In the genomic region with DNA sequence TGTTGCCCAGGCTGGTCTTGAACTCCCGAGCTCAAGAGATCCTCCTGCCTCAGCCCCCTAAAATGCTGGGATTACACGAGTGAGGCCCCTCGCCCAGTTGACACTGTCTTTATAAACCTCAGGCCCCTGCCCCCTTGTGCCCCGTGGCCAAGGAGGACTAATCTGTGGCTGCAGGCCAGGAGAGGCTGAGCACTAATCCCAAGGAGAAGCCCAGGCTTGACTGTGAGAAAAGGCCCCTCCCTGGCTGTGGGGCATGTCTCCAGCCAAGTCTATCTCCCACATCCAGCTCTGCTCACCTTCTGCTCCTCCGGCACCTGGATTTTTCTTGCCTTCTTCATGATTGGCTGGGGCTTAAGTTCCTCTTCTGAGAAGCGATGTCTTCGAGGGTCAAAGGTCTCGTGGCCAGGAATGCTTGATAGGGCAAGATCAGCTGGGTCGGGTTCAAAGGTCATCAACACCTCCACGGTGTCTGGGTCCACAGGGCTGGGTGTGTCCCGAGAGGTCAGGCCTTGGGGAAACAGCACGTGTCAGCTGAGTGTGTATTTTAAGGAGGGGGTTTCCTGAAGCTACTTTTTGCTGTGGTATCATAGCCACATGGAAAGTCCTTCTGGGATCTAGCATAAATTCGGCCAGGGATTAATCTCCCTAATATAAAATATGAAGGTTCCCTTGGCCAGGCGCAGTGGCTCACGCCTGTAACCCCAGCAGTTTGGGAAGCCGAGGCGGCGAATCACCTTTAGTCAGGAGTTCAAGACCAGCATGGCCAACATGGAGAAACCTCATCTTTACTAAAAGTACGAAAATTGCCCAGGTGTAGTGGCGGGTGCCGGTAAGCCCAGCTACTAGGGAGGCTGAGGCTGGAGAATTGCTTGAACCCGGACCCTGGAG, we compare ENCODE assay signal across 1 cellular context.
TF ChIP-seq lines count a peak whose summit lies in the region.

No MANE protein-coding gene starts in this region.

TF ChIP-seq in K562, 482 proteins besides CTCF, POLR2A, EP300 and RAD21 (continued from another document and continues in another):
- TF ChIP-seq, protein P1, sequence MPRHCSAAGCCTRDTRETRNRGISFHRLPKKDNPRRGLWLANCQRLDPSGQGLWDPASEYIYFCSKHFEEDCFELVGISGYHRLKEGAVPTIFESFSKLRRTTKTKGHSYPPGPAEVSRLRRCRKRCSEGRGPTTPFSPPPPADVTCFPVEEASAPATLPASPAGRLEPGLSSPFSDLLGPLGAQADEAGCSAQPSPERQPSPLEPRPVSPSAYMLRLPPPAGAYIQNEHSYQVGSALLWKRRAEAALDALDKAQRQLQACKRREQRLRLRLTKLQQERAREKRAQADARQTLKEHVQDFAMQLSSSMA (CRISPR knock-in tag; IDR thresholded peaks at IDR 0.05): no peak
- no peak for TF ChIP-seq ZNF561 (CRISPR knock-in tag; conservative IDR thresholded peaks at IDR 0.05)
- TF ChIP-seq RBM34 (IDR thresholded peaks at IDR 0.05; ENCODE audit: borderline replicate concordance, insufficient read depth, low read length): no peak
- no peak for TF ChIP-seq ZNF274 (IDR thresholded peaks at IDR 0.05; ENCODE audit: borderline replicate concordance, low read depth, low read length)
- TF ChIP-seq, protein P2, sequence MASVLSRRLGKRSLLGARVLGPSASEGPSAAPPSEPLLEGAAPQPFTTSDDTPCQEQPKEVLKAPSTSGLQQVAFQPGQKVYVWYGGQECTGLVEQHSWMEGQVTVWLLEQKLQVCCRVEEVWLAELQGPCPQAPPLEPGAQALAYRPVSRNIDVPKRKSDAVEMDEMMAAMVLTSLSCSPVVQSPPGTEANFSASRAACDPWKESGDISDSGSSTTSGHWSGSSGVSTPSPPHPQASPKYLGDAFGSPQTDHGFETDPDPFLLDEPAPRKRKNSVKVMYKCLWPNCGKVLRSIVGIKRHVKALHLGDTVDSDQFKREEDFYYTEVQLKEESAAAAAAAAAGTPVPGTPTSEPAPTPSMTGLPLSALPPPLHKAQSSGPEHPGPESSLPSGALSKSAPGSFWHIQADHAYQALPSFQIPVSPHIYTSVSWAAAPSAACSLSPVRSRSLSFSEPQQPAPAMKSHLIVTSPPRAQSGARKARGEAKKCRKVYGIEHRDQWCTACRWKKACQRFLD (CRISPR knock-in tag; IDR thresholded peaks at IDR 0.05): no peak; the same call in none of the 2 replicates
- TF ChIP-seq TCFL5 (CRISPR knock-in tag; conservative IDR thresholded peaks at IDR 0.05): no peak
- no peak for TF ChIP-seq ZNF764 (CRISPR knock-in tag; IDR thresholded peaks at IDR 0.05; ENCODE audit: low read depth)
- TF ChIP-seq ZNF785 (CRISPR knock-in tag; IDR thresholded peaks at IDR 0.05): no peak
- TF ChIP-seq, protein P3, sequence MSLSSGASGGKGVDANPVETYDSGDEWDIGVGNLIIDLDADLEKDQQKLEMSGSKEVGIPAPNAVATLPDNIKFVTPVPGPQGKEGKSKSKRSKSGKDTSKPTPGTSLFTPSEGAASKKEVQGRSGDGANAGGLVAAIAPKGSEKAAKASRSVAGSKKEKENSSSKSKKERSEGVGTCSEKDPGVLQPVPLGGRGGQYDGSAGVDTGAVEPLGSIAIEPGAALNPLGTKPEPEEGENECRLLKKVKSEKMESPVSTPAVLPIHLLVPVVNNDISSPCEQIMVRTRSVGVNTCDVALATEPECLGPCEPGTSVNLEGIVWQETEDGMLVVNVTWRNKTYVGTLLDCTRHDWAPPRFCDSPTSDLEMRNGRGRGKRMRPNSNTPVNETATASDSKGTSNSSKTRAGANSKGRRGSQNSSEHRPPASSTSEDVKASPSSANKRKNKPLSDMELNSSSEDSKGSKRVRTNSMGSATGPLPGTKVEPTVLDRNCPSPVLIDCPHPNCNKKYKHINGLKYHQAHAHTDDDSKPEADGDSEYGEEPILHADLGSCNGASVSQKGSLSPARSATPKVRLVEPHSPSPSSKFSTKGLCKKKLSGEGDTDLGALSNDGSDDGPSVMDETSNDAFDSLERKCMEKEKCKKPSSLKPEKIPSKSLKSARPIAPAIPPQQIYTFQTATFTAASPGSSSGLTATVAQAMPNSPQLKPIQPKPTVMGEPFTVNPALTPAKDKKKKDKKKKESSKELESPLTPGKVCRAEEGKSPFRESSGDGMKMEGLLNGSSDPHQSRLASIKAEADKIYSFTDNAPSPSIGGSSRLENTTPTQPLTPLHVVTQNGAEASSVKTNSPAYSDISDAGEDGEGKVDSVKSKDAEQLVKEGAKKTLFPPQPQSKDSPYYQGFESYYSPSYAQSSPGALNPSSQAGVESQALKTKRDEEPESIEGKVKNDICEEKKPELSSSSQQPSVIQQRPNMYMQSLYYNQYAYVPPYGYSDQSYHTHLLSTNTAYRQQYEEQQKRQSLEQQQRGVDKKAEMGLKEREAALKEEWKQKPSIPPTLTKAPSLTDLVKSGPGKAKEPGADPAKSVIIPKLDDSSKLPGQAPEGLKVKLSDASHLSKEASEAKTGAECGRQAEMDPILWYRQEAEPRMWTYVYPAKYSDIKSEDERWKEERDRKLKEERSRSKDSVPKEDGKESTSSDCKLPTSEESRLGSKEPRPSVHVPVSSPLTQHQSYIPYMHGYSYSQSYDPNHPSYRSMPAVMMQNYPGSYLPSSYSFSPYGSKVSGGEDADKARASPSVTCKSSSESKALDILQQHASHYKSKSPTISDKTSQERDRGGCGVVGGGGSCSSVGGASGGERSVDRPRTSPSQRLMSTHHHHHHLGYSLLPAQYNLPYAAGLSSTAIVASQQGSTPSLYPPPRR (CRISPR knock-in tag; IDR thresholded peaks at IDR 0.05; ENCODE audit: borderline replicate concordance): no peak
- TF ChIP-seq PTTG1 (tag; IDR thresholded peaks at IDR 0.05; ENCODE audit: low read depth): no peak
- TF ChIP-seq ARNT (IDR thresholded peaks at IDR 0.05): no peak; a peak in 2 of 4 replicates
- no peak for TF ChIP-seq ZZZ3 (IDR thresholded peaks at IDR 0.05)
- TF ChIP-seq KLF1 (tag; IDR thresholded peaks at IDR 0.05): no peak
- TF ChIP-seq TAF7 (tag; IDR thresholded peaks at IDR 0.05): 0 out of 2 replicates have a peak, but pooled peaks have one; percentile 20
- 0 out of 2 replicates have a peak, but pooled peaks have one; percentile 31 for TF ChIP-seq STAT5A (IDR thresholded peaks at IDR 0.05; ENCODE audit: borderline replicate concordance, low read length)
- TF ChIP-seq HDAC2 (IDR thresholded peaks at IDR 0.05): no peak
- peak; percentile 71 for TF ChIP-seq SMAD4 (CRISPR knock-in tag; conservative IDR thresholded peaks at IDR 0.05)
- no peak for TF ChIP-seq ZFPM2 (CRISPR knock-in tag; IDR thresholded peaks at IDR 0.05)
- TF ChIP-seq NCOR1 (IDR thresholded peaks at IDR 0.05): peak; percentile 69
- TF ChIP-seq, protein P4, sequence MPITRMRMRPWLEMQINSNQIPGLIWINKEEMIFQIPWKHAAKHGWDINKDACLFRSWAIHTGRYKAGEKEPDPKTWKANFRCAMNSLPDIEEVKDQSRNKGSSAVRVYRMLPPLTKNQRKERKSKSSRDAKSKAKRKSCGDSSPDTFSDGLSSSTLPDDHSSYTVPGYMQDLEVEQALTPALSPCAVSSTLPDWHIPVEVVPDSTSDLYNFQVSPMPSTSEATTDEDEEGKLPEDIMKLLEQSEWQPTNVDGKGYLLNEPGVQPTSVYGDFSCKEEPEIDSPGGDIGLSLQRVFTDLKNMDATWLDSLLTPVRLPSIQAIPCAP (CRISPR knock-in tag; IDR thresholded peaks at IDR 0.05; ENCODE audit: borderline replicate concordance): no peak
- peak; percentile 71 for TF ChIP-seq BHLHE40 (IDR thresholded peaks at IDR 0.05; ENCODE audit: low read length)
- TF ChIP-seq NBN (IDR thresholded peaks at IDR 0.05; ENCODE audit: low read depth): 0 out of 2 replicates have a peak, but pooled peaks have one; percentile 1
- TF ChIP-seq, protein P5, sequence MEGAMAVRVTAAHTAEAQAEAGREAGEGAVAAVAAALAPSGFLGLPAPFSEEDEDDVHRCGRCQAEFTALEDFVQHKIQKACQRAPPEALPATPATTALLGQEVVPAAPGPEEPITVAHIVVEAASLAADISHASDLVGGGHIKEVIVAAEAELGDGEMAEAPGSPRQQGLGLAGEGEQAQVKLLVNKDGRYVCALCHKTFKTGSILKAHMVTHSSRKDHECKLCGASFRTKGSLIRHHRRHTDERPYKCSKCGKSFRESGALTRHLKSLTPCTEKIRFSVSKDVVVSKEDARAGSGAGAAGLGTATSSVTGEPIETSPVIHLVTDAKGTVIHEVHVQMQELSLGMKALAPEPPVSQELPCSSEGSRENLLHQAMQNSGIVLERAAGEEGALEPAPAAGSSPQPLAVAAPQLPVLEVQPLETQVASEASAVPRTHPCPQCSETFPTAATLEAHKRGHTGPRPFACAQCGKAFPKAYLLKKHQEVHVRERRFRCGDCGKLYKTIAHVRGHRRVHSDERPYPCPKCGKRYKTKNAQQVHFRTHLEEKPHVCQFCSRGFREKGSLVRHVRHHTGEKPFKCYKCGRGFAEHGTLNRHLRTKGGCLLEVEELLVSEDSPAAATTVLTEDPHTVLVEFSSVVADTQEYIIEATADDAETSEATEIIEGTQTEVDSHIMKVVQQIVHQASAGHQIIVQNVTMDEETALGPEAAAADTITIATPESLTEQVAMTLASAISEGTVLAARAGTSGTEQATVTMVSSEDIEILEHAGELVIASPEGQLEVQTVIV (CRISPR knock-in tag; IDR thresholded peaks at IDR 0.05; ENCODE audit: borderline replicate concordance): no peak
- TF ChIP-seq, protein P6, sequence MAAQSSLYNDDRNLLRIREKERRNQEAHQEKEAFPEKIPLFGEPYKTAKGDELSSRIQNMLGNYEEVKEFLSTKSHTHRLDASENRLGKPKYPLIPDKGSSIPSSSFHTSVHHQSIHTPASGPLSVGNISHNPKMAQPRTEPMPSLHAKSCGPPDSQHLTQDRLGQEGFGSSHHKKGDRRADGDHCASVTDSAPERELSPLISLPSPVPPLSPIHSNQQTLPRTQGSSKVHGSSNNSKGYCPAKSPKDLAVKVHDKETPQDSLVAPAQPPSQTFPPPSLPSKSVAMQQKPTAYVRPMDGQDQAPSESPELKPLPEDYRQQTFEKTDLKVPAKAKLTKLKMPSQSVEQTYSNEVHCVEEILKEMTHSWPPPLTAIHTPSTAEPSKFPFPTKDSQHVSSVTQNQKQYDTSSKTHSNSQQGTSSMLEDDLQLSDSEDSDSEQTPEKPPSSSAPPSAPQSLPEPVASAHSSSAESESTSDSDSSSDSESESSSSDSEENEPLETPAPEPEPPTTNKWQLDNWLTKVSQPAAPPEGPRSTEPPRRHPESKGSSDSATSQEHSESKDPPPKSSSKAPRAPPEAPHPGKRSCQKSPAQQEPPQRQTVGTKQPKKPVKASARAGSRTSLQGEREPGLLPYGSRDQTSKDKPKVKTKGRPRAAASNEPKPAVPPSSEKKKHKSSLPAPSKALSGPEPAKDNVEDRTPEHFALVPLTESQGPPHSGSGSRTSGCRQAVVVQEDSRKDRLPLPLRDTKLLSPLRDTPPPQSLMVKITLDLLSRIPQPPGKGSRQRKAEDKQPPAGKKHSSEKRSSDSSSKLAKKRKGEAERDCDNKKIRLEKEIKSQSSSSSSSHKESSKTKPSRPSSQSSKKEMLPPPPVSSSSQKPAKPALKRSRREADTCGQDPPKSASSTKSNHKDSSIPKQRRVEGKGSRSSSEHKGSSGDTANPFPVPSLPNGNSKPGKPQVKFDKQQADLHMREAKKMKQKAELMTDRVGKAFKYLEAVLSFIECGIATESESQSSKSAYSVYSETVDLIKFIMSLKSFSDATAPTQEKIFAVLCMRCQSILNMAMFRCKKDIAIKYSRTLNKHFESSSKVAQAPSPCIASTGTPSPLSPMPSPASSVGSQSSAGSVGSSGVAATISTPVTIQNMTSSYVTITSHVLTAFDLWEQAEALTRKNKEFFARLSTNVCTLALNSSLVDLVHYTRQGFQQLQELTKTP (IDR thresholded peaks at IDR 0.05; ENCODE audit: low read depth in 1 of 2, partially characterized antibody in 2 of 2): no peak
- TF ChIP-seq KLF16 (IDR thresholded peaks at IDR 0.05): 0 out of 2 replicates have a peak, but pooled peaks have one; percentile 6
- 0 out of 2 replicates have a peak, but pooled peaks have one; percentile 30 for TF ChIP-seq CHD2 (IDR thresholded peaks at IDR 0.05; ENCODE audit: low read depth, low read length)
- TF ChIP-seq, protein P7, sequence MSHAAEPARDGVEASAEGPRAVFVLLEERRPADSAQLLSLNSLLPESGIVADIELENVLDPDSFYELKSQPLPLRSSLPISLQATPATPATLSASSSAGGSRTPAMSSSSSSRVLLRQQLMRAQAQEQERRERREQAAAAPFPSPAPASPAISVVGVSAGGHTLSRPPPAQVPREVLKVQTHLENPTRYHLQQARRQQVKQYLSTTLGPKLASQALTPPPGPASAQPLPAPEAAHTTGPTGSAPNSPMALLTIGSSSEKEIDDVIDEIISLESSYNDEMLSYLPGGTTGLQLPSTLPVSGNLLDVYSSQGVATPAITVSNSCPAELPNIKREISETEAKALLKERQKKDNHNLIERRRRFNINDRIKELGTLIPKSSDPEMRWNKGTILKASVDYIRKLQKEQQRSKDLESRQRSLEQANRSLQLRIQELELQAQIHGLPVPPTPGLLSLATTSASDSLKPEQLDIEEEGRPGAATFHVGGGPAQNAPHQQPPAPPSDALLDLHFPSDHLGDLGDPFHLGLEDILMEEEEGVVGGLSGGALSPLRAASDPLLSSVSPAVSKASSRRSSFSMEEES (CRISPR knock-in tag; IDR thresholded peaks at IDR 0.05): no peak
- no peak for TF ChIP-seq SMC3 (conservative IDR thresholded peaks at IDR 0.05; ENCODE audit: insufficient read depth, low read depth, low read length)
- TF ChIP-seq SREBF2 (CRISPR knock-in tag; IDR thresholded peaks at IDR 0.05): no peak
- TF ChIP-seq, protein P8, sequence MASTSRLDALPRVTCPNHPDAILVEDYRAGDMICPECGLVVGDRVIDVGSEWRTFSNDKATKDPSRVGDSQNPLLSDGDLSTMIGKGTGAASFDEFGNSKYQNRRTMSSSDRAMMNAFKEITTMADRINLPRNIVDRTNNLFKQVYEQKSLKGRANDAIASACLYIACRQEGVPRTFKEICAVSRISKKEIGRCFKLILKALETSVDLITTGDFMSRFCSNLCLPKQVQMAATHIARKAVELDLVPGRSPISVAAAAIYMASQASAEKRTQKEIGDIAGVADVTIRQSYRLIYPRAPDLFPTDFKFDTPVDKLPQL (IDR thresholded peaks at IDR 0.05; ENCODE audit: extremely low read depth, insufficient read length): no peak
- TF ChIP-seq PCBP1 (IDR thresholded peaks at IDR 0.05; ENCODE audit: low read depth, low read length, poor library complexity, severe bottlenecking): no peak
- TF ChIP-seq ILF3 (IDR thresholded peaks at IDR 0.05; ENCODE audit: borderline replicate concordance): no peak
- TF ChIP-seq ZNF184 (CRISPR knock-in tag; IDR thresholded peaks at IDR 0.05): no peak
- TF ChIP-seq ZNF766 (CRISPR knock-in tag; conservative IDR thresholded peaks at IDR 0.05): 0 out of 2 replicates have a peak, but pooled peaks have one; percentile 37
- no peak for TF ChIP-seq HNRNPLL (IDR thresholded peaks at IDR 0.05; ENCODE audit: low read depth, low read length, poor library complexity, severe bottlenecking)
- peak; percentile 21; the same call in 1 of the 2 replicates for TF ChIP-seq TAL1 (IDR thresholded peaks at IDR 0.05)
- TF ChIP-seq NCOA2 (IDR thresholded peaks at IDR 0.05; ENCODE audit: partially characterized antibody in 2 of 2): no peak
- TF ChIP-seq, protein P9, sequence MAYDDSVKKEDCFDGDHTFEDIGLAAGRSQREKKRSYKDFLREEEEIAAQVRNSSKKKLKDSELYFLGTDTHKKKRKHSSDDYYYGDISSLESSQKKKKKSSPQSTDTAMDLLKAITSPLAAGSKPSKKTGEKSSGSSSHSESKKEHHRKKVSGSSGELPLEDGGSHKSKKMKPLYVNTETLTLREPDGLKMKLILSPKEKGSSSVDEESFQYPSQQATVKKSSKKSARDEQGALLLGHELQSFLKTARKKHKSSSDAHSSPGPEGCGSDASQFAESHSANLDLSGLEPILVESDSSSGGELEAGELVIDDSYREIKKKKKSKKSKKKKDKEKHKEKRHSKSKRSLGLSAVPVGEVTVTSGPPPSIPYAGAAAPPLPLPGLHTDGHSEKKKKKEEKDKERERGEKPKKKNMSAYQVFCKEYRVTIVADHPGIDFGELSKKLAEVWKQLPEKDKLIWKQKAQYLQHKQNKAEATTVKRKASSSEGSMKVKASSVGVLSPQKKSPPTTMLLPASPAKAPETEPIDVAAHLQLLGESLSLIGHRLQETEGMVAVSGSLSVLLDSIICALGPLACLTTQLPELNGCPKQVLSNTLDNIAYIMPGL (CRISPR knock-in tag; IDR thresholded peaks at IDR 0.05): no peak
